Comparison of ENCODE assay signal across 7 cellular contexts in genomic region chr2:176188969-176189665, GRCh38. TPM values are rescaled to one million over a fixed set of nuclear protein-coding genes. Genes with fewer than 3 reads are reported as not detected.
A peak's percentile ranks its signal among the peaks of the same experiment; 100 is the strongest.
DNase-seq lines count a peak whose midpoint lies in the region; ATAC-seq and TF ChIP-seq lines count a peak whose summit lies in the region.

No MANE protein-coding gene starts in this region.

- no peak for TF ChIP-seq CTCF in HFF-Myc (IDR thresholded peaks at IDR 0.05; ENCODE audit: low read depth, low read length, missing control alignments)
- TF ChIP-seq CTCF in activated CD8-positive, alpha-beta T cell treated with anti-CD3 and anti-CD28 coated beads for 36 hours (IDR thresholded peaks at IDR 0.05): no peak

- intact Hi-C loops in activated CD8-positive, alpha-beta T cell treated with anti-CD3 and anti-CD28 coated beads for 36 hours (cut with micrococcal nuclease): no loop called here

- CTCF ChIA-PET in activated CD8-positive, alpha-beta T cell treated with anti-CD3 and anti-CD28 coated beads for 36 hours (lab: Charles Lee): interaction anchor here (0.8 to 1.8 kb wide), 4 partner anchors 14 to 266 kb away, joined by 3 to 5 read pairs (median 4); no protein-coding TSS in a partner anchor

- no peak overlapping the region for H3K9ac ChIP-seq in iPS-15b (ENCODE audit: low read depth, low read length)
- no peak overlapping the region for H3K9ac ChIP-seq in skeletal muscle satellite cell (ENCODE audit: low read depth, low read length)

- H3K9me3 Mint-ChIP-seq in activated CD8-positive, alpha-beta T cell treated with anti-CD3 and anti-CD28 coated beads for 36 hours: no peaks in the 10 kb centered on the region

- H3K4me3 ChIP-seq in HFF-Myc (replicated peaks; ENCODE audit: low read depth, low read length) (peak overlapping the region; percentile 36; the same call in 1 of the 2 replicates), iPS-15b (ENCODE audit: low read depth, low read length) (peak overlapping the region; percentile 41), skeletal muscle satellite cell (ENCODE audit: low read length) (peak overlapping the region; percentile 81)

- H3K4me3 Mint-ChIP-seq in activated CD8-positive, alpha-beta T cell treated with anti-CD3 and anti-CD28 coated beads for 36 hours: peak overlapping the region; percentile 42

- peaks cover 66% of the 10 kb centered on the region for H3K27me3 Mint-ChIP-seq in activated CD8-positive, alpha-beta T cell treated with anti-CD3 and anti-CD28 coated beads for 36 hours

- POLR2A ChIA-PET in activated CD8-positive, alpha-beta T cell treated with anti-CD3 and anti-CD28 coated beads for 36 hours (lab: Charles Lee): no interaction called here

- DNase-seq in HFF-Myc (ENCODE audit: extremely low read depth, low read depth) (no peak), RPMI8226 (no peak), HT-29 (ENCODE audit: low spot score) (no peak)
- peak; percentile 12 for DNase-seq in activated CD8-positive, alpha-beta T cell treated with anti-CD3 and anti-CD28 coated beads for 36 hours

- ATAC-seq in activated CD8-positive, alpha-beta T cell treated with anti-CD3 and anti-CD28 coated beads for 36 hours: no peak
- no peak for ATAC-seq in GM19351 (IDR thresholded peaks at IDR 0.05; ENCODE audit: unreplicated experiment)

- H3K27me3 ChIP-seq in iPS-15b (ENCODE audit: control insufficient read depth, insufficient read depth, low read length) (peaks cover 97% of the 10 kb centered on the region), skeletal muscle satellite cell (ENCODE audit: control insufficient read depth, insufficient read depth, low read length) (peaks cover 76% of the 10 kb centered on the region)

- H3K36me3 ChIP-seq in iPS-15b (ENCODE audit: control insufficient read depth, insufficient read depth, low read length) (no peaks in the 10 kb centered on the region), skeletal muscle satellite cell (ENCODE audit: insufficient read depth, low read length) (no peaks in the 10 kb centered on the region)

- H3K9me3 ChIP-seq in iPS-15b (ENCODE audit: control insufficient read depth, insufficient read depth, low read length) (peaks cover 3% of the 10 kb centered on the region), skeletal muscle satellite cell (replicated peaks; ENCODE audit: low read length) (no peaks in the 10 kb centered on the region)

- peak overlapping the region; percentile 97 for H3K4me2 ChIP-seq in skeletal muscle satellite cell (ENCODE audit: low read length)

- no peak overlapping the region for H3K27ac Mint-ChIP-seq in activated CD8-positive, alpha-beta T cell treated with anti-CD3 and anti-CD28 coated beads for 36 hours

- peaks cover 1% of the 10 kb centered on the region for H3K36me3 Mint-ChIP-seq in activated CD8-positive, alpha-beta T cell treated with anti-CD3 and anti-CD28 coated beads for 36 hours (ENCODE audit: low read depth)

- peaks cover 15% of the 10 kb centered on the region for H3K4me1 Mint-ChIP-seq in activated CD8-positive, alpha-beta T cell treated with anti-CD3 and anti-CD28 coated beads for 36 hours (ENCODE audit: low read depth)

- H3K4me1 ChIP-seq in iPS-15b (ENCODE audit: control insufficient read depth, insufficient read depth, low read length): peaks cover 10% of the 10 kb centered on the region
- H3K4me1 ChIP-seq in skeletal muscle satellite cell (ENCODE audit: control insufficient read depth, insufficient read depth, low read length): peaks cover 12% of the 10 kb centered on the region

RNA-seq across cellular contexts. Expression of gene HOXD1, which starts 0.6 kb away (rescaled TPM):
- total RNA-seq in activated CD8-positive, alpha-beta T cell treated with anti-CD3 and anti-CD28 coated beads for 36 hours: not detected
- not detected in 2 replicates for total RNA-seq in skeletal muscle satellite cell (2012; rRNA removed)
- total RNA-seq in HT-29 (2014; rRNA removed; shearing (Covaris generic)): not detected in 2 replicates

RNA-seq across cellular contexts. Expression of gene HOXD3, which starts 32.0 kb away (rescaled TPM):
- not detected for total RNA-seq in activated CD8-positive, alpha-beta T cell treated with anti-CD3 and anti-CD28 coated beads for 36 hours
- total RNA-seq in skeletal muscle satellite cell (2012; rRNA removed): 1.1 and 2.8 TPM in 2 replicates
- not detected in 2 replicates for total RNA-seq in HT-29 (2014; rRNA removed; shearing (Covaris generic))

RNA-seq across cellular contexts. Expression of gene HOXD4, which starts 37.8 kb away (rescaled TPM):
- total RNA-seq in activated CD8-positive, alpha-beta T cell treated with anti-CD3 and anti-CD28 coated beads for 36 hours: not detected
- total RNA-seq in skeletal muscle satellite cell (2012; rRNA removed): 1.1 and 2.5 TPM in 2 replicates
- total RNA-seq in HT-29 (2014; rRNA removed; shearing (Covaris generic)): not detected in 2 replicates

RNA-seq across cellular contexts. Expression of gene HOXD8, which starts 59.6 kb away (rescaled TPM):
- total RNA-seq in activated CD8-positive, alpha-beta T cell treated with anti-CD3 and anti-CD28 coated beads for 36 hours: not detected
- total RNA-seq in skeletal muscle satellite cell (2012; rRNA removed): 6.6 and 9.0 TPM in 2 replicates
- not detected in 2 replicates for total RNA-seq in HT-29 (2014; rRNA removed; shearing (Covaris generic))
